Comparison of ENCODE assay signal across 26 cellular contexts in the genomic region with DNA sequence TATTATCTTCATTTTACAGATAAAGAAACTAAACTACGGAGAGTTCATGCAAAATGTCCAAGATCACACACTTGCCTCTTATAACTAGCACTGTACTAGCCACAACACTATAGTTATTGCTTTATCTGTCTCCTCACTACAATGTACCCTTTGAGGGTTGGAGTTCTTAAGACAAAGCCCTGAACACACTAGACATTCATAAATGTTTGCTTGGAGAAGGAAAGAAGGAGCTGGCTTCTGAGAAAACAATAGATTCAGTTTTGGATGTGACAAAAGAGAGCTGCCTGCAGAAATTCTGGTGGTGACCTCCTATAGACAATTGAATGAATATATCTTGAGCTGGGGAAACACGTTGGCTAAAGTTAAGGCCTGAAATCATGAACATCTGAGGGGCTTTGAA.
"Had no signal": no experiment of that assay in that cellular context is flagged by ENCODE, and none has a peak within 500 bp of the region (broad histone marks: within the 10 kb centered on the region; RNA-seq: fewer than 3 reads in every experiment).

No MANE protein-coding gene starts in this region.

- H3K36me3 ChIP-seq: stomach, suprapubic skin, thoracic aorta, thyroid gland, tibial artery, tibial nerve, transverse colon, upper lobe of left lung, upper lobe of right lung, vagina had no signal

- ATAC-seq: stimulated activated effector memory CD8-positive, alpha-beta T cell treated with anti-CD3 and anti-CD28 coated beads, Interleukin-12 subunit alpha, Interleukin-12 subunit beta, amount 100 ng/mL, for 72 hours; stimulated activated memory B cell treated with anti-CD40 and anti-IgM and Interleukin-4, amounts not matched to agents 10 μg/mL and 1 μg/mL and 100 μg/mL, for 72 hours; stimulated activated naive B cell treated with anti-CD40 and anti-IgM and Interleukin-4, amounts not matched to agents 10 μg/mL and 1 μg/mL and 100 μg/mL, for 72 hours; stimulated activated naive CD8-positive, alpha-beta T cell treated with anti-CD3 and anti-CD28 coated beads, Interleukin-15, amount 100 ng/mL, for 72 hours; stimulated activated naive CD8-positive, alpha-beta T cell treated with anti-CD3 and anti-CD28 coated beads, Interleukin-15, Interleukin-2, amounts not matched to agents 100 U/mL and 50 U/mL, for 24 hours; upper lobe of right lung had no signal

- H3K4me1 ChIP-seq: stomach, suprapubic skin, testis, thyroid gland, tibial artery, tibial nerve, transverse colon, upper lobe of left lung, upper lobe of right lung, uterus, vagina had no signal

- H3K27ac ChIP-seq: stomach, suprapubic skin, testis, thoracic aorta, thyroid gland, tibial artery, tibial nerve, transverse colon, upper lobe of left lung, upper lobe of right lung, uterus, vagina had no signal

- H3K27me3 ChIP-seq: stomach, suprapubic skin, testis, thyroid gland, tibial artery, tibial nerve, transverse colon, upper lobe of left lung, upper lobe of right lung, uterus, vagina had no signal

- DNase-seq: stimulated activated CD4-positive, alpha-beta T cell treated with anti-CD3 and anti-CD28 coated beads, Interleukin-2, amount 100 ng/mL, for 48 hours; stimulated activated CD4-positive, alpha-beta T cell treated with anti-CD3 and anti-CD28 coated beads, Interleukin-4, amount 100 ng/mL, for 1 hour; stimulated activated CD4-positive, alpha-beta T cell treated with anti-CD3 and anti-CD28 coated beads, Interleukin-4, amount 100 ng/mL, for 24 hours; stimulated activated CD4-positive, alpha-beta T cell treated with anti-CD3 and anti-CD28 coated beads, Interleukin-4, amount 100 ng/mL, for 4 hours; stimulated activated CD8-positive, alpha-beta memory T cell treated with anti-CD3 and anti-CD28 coated beads, Interleukin-4, amount 100 ng/mL, for 48 hours; stimulated activated naive B cell treated with anti-CD40 and anti-IgM and Interleukin-4, amounts not matched to agents 10 μg/mL and 1 μg/mL and 100 μg/mL, for 72 hours; stimulated activated naive CD4-positive, alpha-beta T cell; stimulated activated naive CD4-positive, alpha-beta T cell treated with Interleukin-2 at 50 U/mL for 16 hours; stimulated activated naive CD8-positive, alpha-beta T cell treated with anti-CD3 and anti-CD28 coated beads, Interleukin-15, amount 100 ng/mL, for 72 hours; stimulated activated naive CD8-positive, alpha-beta T cell treated with anti-CD3 and anti-CD28 coated beads, Interleukin-15, Interleukin-2, amounts not matched to agents 100 U/mL and 50 U/mL, for 24 hours; stomach; substantia nigra; testis; thyroid gland; tibial artery; transverse colon; trophoblast cell; upper lobe of left lung; upper lobe of right lung; uterus had no signal

- H3K9me3 ChIP-seq: suprapubic skin, testis, thoracic aorta, thyroid gland, tibial artery, tibial nerve, transverse colon, upper lobe of left lung, upper lobe of right lung, uterus, vagina had no signal

- H3K4me3 ChIP-seq: stomach, suprapubic skin, testis, thoracic aorta, thyroid gland, tibial artery, tibial nerve, transverse colon, upper lobe of left lung, upper lobe of right lung, uterus, vagina had no signal
